ENCODE assay signal across 8 cellular contexts in genomic region chr17:75778066-75778860, GRCh38. TPM values are rescaled to one million over a fixed set of nuclear protein-coding genes. Genes with fewer than 3 reads are reported as not detected.
DNase-seq lines count a peak whose midpoint lies in the region; ATAC-seq, FAIRE-seq and TF ChIP-seq lines count a peak whose summit lies in the region.
"Not testable (repeated sequence)": the region's sequence is repeated elsewhere in the genome, so short reads cannot be mapped to it uniquely, and the experiment has no call there.

No MANE protein-coding gene starts in this region.

- H3K4me2 ChIP-seq in SU-DHL-6 (ENCODE audit: low read depth, low read length, poor library complexity, severe bottlenecking) (peak overlapping the region; percentile 70), endothelial cell of umbilical vein (ENCODE audit: insufficient read depth, low read length) (peak overlapping the region; percentile 73)

- not testable (repeated sequence) for H3K27me3 ChIP-seq in CD4-positive, alpha-beta T cell (ENCODE audit: control insufficient read depth, insufficient read depth, low read length); SU-DHL-6 (ENCODE audit: low read length); adipocyte (replicated peaks; ENCODE audit: control insufficient read depth, insufficient read depth, low read length); endothelial cell of umbilical vein (ENCODE audit: control insufficient read depth in 2 of 2, insufficient read depth in 2 of 2, low read length in 2 of 2); kidney epithelial cell (ENCODE audit: control insufficient read depth, insufficient read depth, low read length); neuron (ENCODE audit: insufficient read depth, low read length)

- CTCF ChIA-PET in CD4-positive, alpha-beta T cell (lab: Charles Lee): interaction anchor here (1.0 to 3.0 kb wide), 5 partner anchors 13 to 70 kb away, joined by 3 to 18 read pairs (median 10); partner anchors contain the start of gene GALK1
- CTCF ChIA-PET in endothelial cell of umbilical vein (lab: Charles Lee): interaction anchor here (0.9 to 1.7 kb wide), 3 partner anchors 37 to 99 kb away, joined by 3 to 5 read pairs (median 5); no protein-coding TSS in a partner anchor

- not testable (repeated sequence) for ATAC-seq in CD4-positive, alpha-beta T cell (ENCODE audit: poor library complexity)

- POLR2A ChIA-PET in CD4-positive, alpha-beta T cell (lab: Charles Lee): interaction anchor here (0.6 to 8.7 kb wide), 17 partner anchors 7 to 1009 kb away, joined by 3 to 246 read pairs (median 4); partner anchors contain the start of genes FBF1, GALK1, RECQL5 and SAP30BP
- POLR2A ChIA-PET in endothelial cell of umbilical vein (lab: Charles Lee): interaction anchor here (0.6 kb wide), 1 partner anchor 94 kb away, joined by 3 read pairs; no protein-coding TSS in a partner anchor

- H3K4me3 Mint-ChIP-seq in CD4-positive, alpha-beta T cell: peak overlapping the region; percentile 97
- peak overlapping the region; percentile 82 to 99 (median 98) for H3K4me3 Mint-ChIP-seq in IgD-negative memory B cell

- H3K9ac ChIP-seq in SU-DHL-6 (ENCODE audit: low read length) (peak overlapping the region; percentile 92), adipocyte (ENCODE audit: low read length) (peak overlapping the region; percentile 98), endothelial cell of umbilical vein (replicated peaks; ENCODE audit: extremely low read depth, insufficient read depth, low read length) (peak overlapping the region; percentile 95)

- intact Hi-C loops in CD4-positive, alpha-beta T cell (cut with DNase I, micrococcal nuclease): loop anchor here in 1 of 2 experiments (2.0 to 5.0 kb wide), 2 partner anchors 13 to 69 kb away; partner anchors contain the start of gene GALK1
- intact Hi-C loops in endothelial cell of umbilical vein (cut with micrococcal nuclease): loop anchor here (5.0 to 10.0 kb wide), 2 partner anchors 119 to 227 kb away; partner anchors contain the start of genes CDK3 and TRIM65

- TSS peak; percentile 37 for BruUV-seq in endothelial cell of umbilical vein (replicated peaks; lab: Mats Ljungman, UMichigan)

- not testable (repeated sequence) for H3K9me3 Mint-ChIP-seq in CD4-positive, alpha-beta T cell; IgD-negative memory B cell

- peaks cover 54% of the 10 kb centered on the region for H3K36me3 Mint-ChIP-seq in CD4-positive, alpha-beta T cell (ENCODE audit: low read depth)
- not testable (repeated sequence) for H3K36me3 Mint-ChIP-seq in IgD-negative memory B cell

- H3K36me3 ChIP-seq in SU-DHL-6 (ENCODE audit: low read length) (peaks cover 18% of the 10 kb centered on the region), adipocyte (ENCODE audit: control insufficient read depth, insufficient read depth, low read length, severe bottlenecking) (peaks cover 33% of the 10 kb centered on the region), endothelial cell of umbilical vein (ENCODE audit: control insufficient read depth in 2 of 2, extremely low read depth in 1 of 2, insufficient read depth in 2 of 2, low read length in 2 of 2) (peaks cover 14 to 16% of the 10 kb centered on the region in 2 experiments), neuron (ENCODE audit: insufficient read depth, low read length) (peaks cover 29% of the 10 kb centered on the region)
- not testable (repeated sequence) for H3K36me3 ChIP-seq in kidney epithelial cell (ENCODE audit: control insufficient read depth, insufficient read depth, low read length)

- peak overlapping the region; percentile 95 for H3K27ac ChIP-seq in CD4-positive, alpha-beta T cell (ENCODE audit: low read depth, low read length)
- H3K27ac ChIP-seq in SU-DHL-6 (ENCODE audit: low read depth, low read length): peak overlapping the region; percentile 74
- H3K27ac ChIP-seq in endothelial cell of umbilical vein (ENCODE audit: insufficient read depth, low read depth, low read length): peak overlapping the region; percentile 93
- H3K27ac ChIP-seq in substantia nigra (ENCODE audit: low read depth, low read length, poor library complexity, severe bottlenecking): peak overlapping the region; percentile 95

- TF ChIP-seq CTCF in CD4-positive, alpha-beta T cell (IDR thresholded peaks at IDR 0.05); SU-DHL-6 (IDR thresholded peaks at IDR 0.05; ENCODE audit: insufficient read depth, low read length, poor library complexity, severe bottlenecking); endothelial cell of umbilical vein (IDR thresholded peaks at IDR 0.05; ENCODE audit: extremely low read depth in 1 of 2, insufficient read depth in 1 of 2, low read depth in 1 of 2, low read length in 2 of 2); kidney epithelial cell (IDR thresholded peaks at IDR 0.05; ENCODE audit: insufficient read depth, low read length, poor library complexity, severe bottlenecking): not testable (repeated sequence)

- not testable (repeated sequence) for DNase-seq in CD4-positive, alpha-beta T cell; adipocyte (ENCODE audit: low read depth); endothelial cell of umbilical vein (ENCODE audit: low read depth, low spot score); kidney epithelial cell (ENCODE audit: low read depth); substantia nigra (lab: John Stamatoyannopoulos, UW)

- peaks cover 50% of the 10 kb centered on the region for H3F3A ChIP-seq in SU-DHL-6 (ENCODE audit: insufficient read depth)

- not testable (repeated sequence) for H3K9me1 ChIP-seq in endothelial cell of umbilical vein (replicated peaks; ENCODE audit: control insufficient read depth, extremely low read depth, insufficient read depth, low read length)

- FAIRE-seq in endothelial cell of umbilical vein (lab: Jason Lieb, UNC): peak; percentile 28

- peaks cover 49% of the 10 kb centered on the region for H3K4me1 Mint-ChIP-seq in CD4-positive, alpha-beta T cell (ENCODE audit: low read depth)
- peaks cover 31 to 38% (median 32%) of the 10 kb centered on the region in 3 donors for H3K4me1 Mint-ChIP-seq in IgD-negative memory B cell

- H3K9me2 ChIP-seq in SU-DHL-6 (replicated peaks; ENCODE audit: insufficient read depth, low read length): not testable (repeated sequence)

- H2AFZ ChIP-seq in SU-DHL-6 (ENCODE audit: low read depth, low read length, severe bottlenecking); endothelial cell of umbilical vein (ENCODE audit: low read depth, low read length); neuron (ENCODE audit: low read depth, low read length): not testable (repeated sequence)

- H3K79me2 ChIP-seq in SU-DHL-6 (ENCODE audit: insufficient read depth, low read length) (peaks cover 22% of the 10 kb centered on the region), endothelial cell of umbilical vein (ENCODE audit: control insufficient read depth, insufficient read depth, low read length) (peaks cover 18% of the 10 kb centered on the region)

- H3K4me3 ChIP-seq in SU-DHL-6 (ENCODE audit: insufficient read depth, low read length, poor library complexity, severe bottlenecking): peak overlapping the region; percentile 73
- peak overlapping the region; percentile 92 for H3K4me3 ChIP-seq in adipocyte (ENCODE audit: low read length)
- H3K4me3 ChIP-seq in endothelial cell of umbilical vein (replicated peaks in 1 of 3; ENCODE audit: insufficient read depth in 1 of 3, low read depth in 1 of 3, low read length in 3 of 3): peak overlapping the region; percentile 61 to 87 (median 72)
- peak overlapping the region; percentile 91 for H3K4me3 ChIP-seq in kidney epithelial cell (ENCODE audit: low read depth, low read length)
- H3K4me3 ChIP-seq in neuron (ENCODE audit: low read length): peak overlapping the region; percentile 76

- not testable (repeated sequence) for H3K9me3 ChIP-seq in CD4-positive, alpha-beta T cell (ENCODE audit: control insufficient read depth, low read length); SU-DHL-6 (ENCODE audit: insufficient read depth, low read length); adipocyte (ENCODE audit: control insufficient read depth, low read length); endothelial cell of umbilical vein (replicated peaks; ENCODE audit: control insufficient read depth, insufficient read depth, low read length); neuron (ENCODE audit: low read length)

- peaks cover 20% of the 10 kb centered on the region for H4K20me1 ChIP-seq in SU-DHL-6 (ENCODE audit: low read depth, low read length)
- H4K20me1 ChIP-seq in endothelial cell of umbilical vein (replicated peaks; ENCODE audit: control insufficient read depth, extremely low read depth, insufficient read depth, low read length): not testable (repeated sequence)

- not testable (repeated sequence) for TF ChIP-seq POLR2A in endothelial cell of umbilical vein (IDR thresholded peaks at IDR 0.05; ENCODE audit: low read depth, low read length)

- H3K4me1 ChIP-seq in adipocyte (ENCODE audit: control insufficient read depth, insufficient read depth, low read length) (peaks cover 27% of the 10 kb centered on the region), endothelial cell of umbilical vein (ENCODE audit: control insufficient read depth, extremely low read depth, insufficient read depth, low read length) (peaks cover 14% of the 10 kb centered on the region), neuron (ENCODE audit: insufficient read depth, low read length) (peaks cover 17% of the 10 kb centered on the region)

- H3K27ac Mint-ChIP-seq in CD4-positive, alpha-beta T cell: peak overlapping the region; percentile 72
- H3K27ac Mint-ChIP-seq in IgD-negative memory B cell: peak overlapping the region; percentile 67 to 95 (median 89)

- H3K27me3 Mint-ChIP-seq in CD4-positive, alpha-beta T cell; IgD-negative memory B cell: not testable (repeated sequence)

- dilution Hi-C loops in endothelial cell of umbilical vein (cut with MboI; ENCODE audit: extremely low pct_ligation_motif_present, low sequenced_read_pairs): not testable (repeated sequence)

RNA-seq across cellular contexts. Expression of gene UNK, which starts 6.3 kb away (rescaled TPM):
- 10 to 100 TPM; 33.7 to 36.1 TPM for total RNA-seq in CD4-positive, alpha-beta T cell
- 28.6 TPM for polyA plus RNA-seq in IgD-negative memory B cell
- 23.2 and 25.9 TPM in 2 replicates for total RNA-seq in endothelial cell of umbilical vein
- 16.0 and 18.0 TPM in 2 replicates for polyA plus RNA-seq in endothelial cell of umbilical vein
- 11.7 and 12.6 TPM in 2 replicates for polyA plus RNA-seq in endothelial cell of umbilical vein (2011; cell fraction: cytosol; rRNA removed)
- polyA plus RNA-seq in endothelial cell of umbilical vein (2011; cell fraction: nucleus; rRNA removed): 36.1 and 39.0 TPM in 2 replicates
- 12.7 and 14.2 TPM in 2 replicates for polyA plus RNA-seq in endothelial cell of umbilical vein (2012)
- 29.5 and 43.8 TPM in 2 replicates for polyA minus RNA-seq in endothelial cell of umbilical vein
- polyA minus RNA-seq in endothelial cell of umbilical vein (2011; cell fraction: cytosol; rRNA and poly(A)+ RNA removed): 8.2 TPM
- polyA minus RNA-seq in endothelial cell of umbilical vein (2011; cell fraction: nucleus; rRNA and poly(A)+ RNA removed): 62.6 and 83.0 TPM in 2 replicates
- 18.6 and 23.7 TPM in 2 replicates for total RNA-seq in kidney epithelial cell

RNA-seq across cellular contexts. Expression of gene GALK1, which starts 13.3 kb away (rescaled TPM):
- total RNA-seq in CD4-positive, alpha-beta T cell: 1 to 10 TPM; 5.9 to 6.0 TPM
- 18.6 TPM for polyA plus RNA-seq in IgD-negative memory B cell
- 45.8 and 47.0 TPM in 2 replicates for total RNA-seq in endothelial cell of umbilical vein
- polyA plus RNA-seq in endothelial cell of umbilical vein: 63.7 and 90.1 TPM in 2 replicates
- 28.3 and 34.9 TPM in 2 replicates for polyA plus RNA-seq in endothelial cell of umbilical vein (2011; cell fraction: cytosol; rRNA removed)
- polyA plus RNA-seq in endothelial cell of umbilical vein (2011; cell fraction: nucleus; rRNA removed): 29.7 and 38.8 TPM in 2 replicates
- polyA plus RNA-seq in endothelial cell of umbilical vein (2012): 30.9 and 56.4 TPM in 2 replicates
- 14.1 and 22.7 TPM in 2 replicates for polyA minus RNA-seq in endothelial cell of umbilical vein
- polyA minus RNA-seq in endothelial cell of umbilical vein (2011; cell fraction: cytosol; rRNA and poly(A)+ RNA removed): 30.7 TPM
- polyA minus RNA-seq in endothelial cell of umbilical vein (2011; cell fraction: nucleus; rRNA and poly(A)+ RNA removed): 6.7 and 12.7 TPM in 2 replicates
- total RNA-seq in kidney epithelial cell: 18.7 and 21.2 TPM in 2 replicates

RNA-seq across cellular contexts. Expression of gene ITGB4, which starts 57.0 kb away (rescaled TPM):
- 1 to 10 TPM in 1 of 2 experiments, under 1 TPM in 1; 0.81 to 1.3 TPM for total RNA-seq in CD4-positive, alpha-beta T cell
- 0.48 TPM for polyA plus RNA-seq in IgD-negative memory B cell
- total RNA-seq in endothelial cell of umbilical vein: 4.1 and 4.2 TPM in 2 replicates
- 6.5 and 6.7 TPM in 2 replicates for polyA plus RNA-seq in endothelial cell of umbilical vein
- 1.7 and 3.7 TPM in 2 replicates for polyA plus RNA-seq in endothelial cell of umbilical vein (2011; cell fraction: cytosol; rRNA removed)
- polyA plus RNA-seq in endothelial cell of umbilical vein (2011; cell fraction: nucleus; rRNA removed): 4.0 TPM in 2 replicates
- 1.6 and 9.5 TPM in 2 replicates for polyA plus RNA-seq in endothelial cell of umbilical vein (2012)
- 2.7 and 6.3 TPM in 2 replicates for polyA minus RNA-seq in endothelial cell of umbilical vein
- 22.3 TPM for polyA minus RNA-seq in endothelial cell of umbilical vein (2011; cell fraction: cytosol; rRNA and poly(A)+ RNA removed)
- 3.8 and 4.4 TPM in 2 replicates for polyA minus RNA-seq in endothelial cell of umbilical vein (2011; cell fraction: nucleus; rRNA and poly(A)+ RNA removed)
- total RNA-seq in kidney epithelial cell: 17.8 and 27.9 TPM in 2 replicates
